Comparison of ENCODE assay signal across 12 cellular contexts in the genomic region with DNA sequence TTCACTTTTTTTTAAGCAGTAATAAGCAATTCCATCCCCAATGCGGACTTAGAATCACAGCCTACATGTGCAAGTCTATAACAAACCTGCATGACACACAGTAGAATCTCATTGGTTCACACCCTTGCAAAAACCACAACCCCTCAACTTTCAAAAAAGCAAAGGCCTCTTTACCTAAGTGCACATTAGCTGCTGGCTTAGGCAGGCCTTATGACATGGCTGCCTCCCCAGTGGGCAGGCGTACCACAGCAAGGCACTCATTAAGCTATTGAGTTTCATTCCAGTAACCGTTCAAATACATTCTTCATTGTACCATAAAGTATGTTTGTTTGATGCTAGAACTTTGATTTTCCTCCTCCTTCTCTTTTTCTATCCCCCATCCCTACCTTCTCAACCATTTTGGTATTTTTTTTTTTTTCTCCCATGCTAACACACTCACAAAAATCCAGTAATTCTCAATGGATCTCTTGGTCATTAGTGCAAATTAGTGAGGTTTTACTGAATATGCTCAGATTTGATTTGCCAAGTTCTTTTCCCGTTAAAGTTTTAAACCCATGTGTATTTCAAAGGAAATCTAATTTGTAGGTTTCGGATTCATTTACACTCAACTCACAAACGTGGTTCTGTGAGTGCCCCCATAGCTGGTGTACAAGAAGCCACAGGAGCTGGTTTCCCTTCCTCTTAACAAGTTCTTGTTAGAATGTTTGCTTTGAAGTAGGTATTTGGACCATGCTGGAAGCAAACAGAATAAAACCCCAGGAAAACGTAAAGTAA.
DNase-seq lines count a peak whose midpoint lies in the region; ATAC-seq, FAIRE-seq and TF ChIP-seq lines count a peak whose summit lies in the region.
"Had no signal": no experiment of that assay in that cellular context is flagged by ENCODE, and none has a peak within 500 bp of the region (broad histone marks: within the 10 kb centered on the region; RNA-seq: fewer than 3 reads in every experiment).

No MANE protein-coding gene starts in this region.

- no peaks in the 10 kb centered on the region for H3K27me3 ChIP-seq in GM12878 (replicated peaks in 1 of 2; ENCODE audit: control insufficient read depth in 2 of 2, insufficient read depth in 2 of 2, low read length in 1 of 2)
- no peaks in the 10 kb centered on the region for H3K27me3 ChIP-seq in esophagus muscularis mucosa

- no TSS peak for BruUV-seq in GM12878 (replicated peaks; lab: Mats Ljungman, UMichigan)

- intact Hi-C loops in GM12878 (cut with micrococcal nuclease; ENCODE audit: unreplicated experiment) (loop anchor here (2.0 to 10.0 kb wide), 6 partner anchors 35 to 815 kb away; no protein-coding TSS in a partner anchor), esophagus muscularis mucosa (cut with DNase I) (no loop called here)

- RAD21 ChIA-PET in GM12878 (lab: Charles Lee; ENCODE audit: unreplicated experiment) = interaction anchor here (0.9 to 3.6 kb wide), 19 partner anchors 8 to 847 kb away, joined by 3 to 30 read pairs (median 5); no protein-coding TSS in a partner anchor

- SMC1A ChIA-PET in GM12878 (lab: Charles Lee; ENCODE audit: uncharacterized antibody, unreplicated experiment) = interaction anchor here (0.7 to 4.2 kb wide), 30 partner anchors 8 to 870 kb away, joined by 3 to 24 read pairs (median 4); no protein-coding TSS in a partner anchor

- DNase-seq in NCI-H1417 (lab: John Stamatoyannopoulos, UW) (peak in 2 of 3 experiments; percentile 10 to 38), NCI-H1417 treated with DMSO at 0.1 percent for 48 hours (lab: John Stamatoyannopoulos, UW) (no peak), GM12878 (ENCODE audit: low read depth, low spot score) (peak; percentile 82), esophagus muscularis mucosa (ENCODE audit: extremely low spot score) (no peak), NCI-H187 treated with DMSO at 0.1 percent for 48 hours (lab: John Stamatoyannopoulos, UW) (no peak), NCI-H2227 treated with DMSO at 0.1 percent for 48 hours (lab: John Stamatoyannopoulos, UW) (no peak)
- DNase-seq: activated CD8-positive, alpha-beta memory T cell treated with anti-CD3 and anti-CD28 coated beads, Interleukin-2, amount 50 U/mL, for 4 hours; IMR-90; NCI-H524 treated with DMSO at 0.1 percent for 48 hours had no signal

- ATAC-seq in GM21529 (IDR thresholded peaks at IDR 0.05; ENCODE audit: unreplicated experiment) (peak; percentile 71), HG03097 (IDR thresholded peaks at IDR 0.05; ENCODE audit: low FRiP score, unreplicated experiment) (peak; percentile 50), GM12878 (peak; percentile 79)

- H3K79me2 ChIP-seq in GM12878 (ENCODE audit: control insufficient read depth, insufficient read depth, low read length) = no peaks in the 10 kb centered on the region

- H4K20me1 ChIP-seq in GM12878 (ENCODE audit: control insufficient read depth, insufficient read depth) = no peaks in the 10 kb centered on the region

- POLR2A ChIA-PET in GM12878 (lab: Charles Lee) = interaction anchor here (0.6 to 1.9 kb wide), 5 partner anchors 10 to 229 kb away, joined by 3 to 4 read pairs (median 3); no protein-coding TSS in a partner anchor

- 37% methylated on average over 7 of the region's 7 CpGs for WGBS in GM12878 (ENCODE audit: insufficient coverage, insufficient replicate concordance, low lambda C conversion rate, missing lambda C conversion rate)
- 87% methylated on average over 7 of the region's 7 CpGs for WGBS in esophagus muscularis mucosa

- CTCF ChIA-PET in GM12878 (lab: Yijun Ruan, JAX) = interaction anchor here (0.6 to 1.8 kb wide), 8 partner anchors 8 to 1124 kb away, joined by 3 to 6 read pairs (median 4); no protein-coding TSS in a partner anchor

- TF ChIP-seq EP300 in GM12878 (IDR thresholded peaks at IDR 0.05; ENCODE audit: borderline replicate concordance in 1 of 2, control insufficient read depth in 1 of 2, low read depth in 2 of 2, low read length in 2 of 2) (peak; percentile 86 to 95; a peak in 3 of 4 replicates), esophagus muscularis mucosa (IDR thresholded peaks at IDR 0.05) (no peak)

- TF ChIP-seq POLR2A in GM12878 (IDR thresholded peaks at IDR 0.05; ENCODE audit: low read depth, low read length) = no peak
- TF ChIP-seq POLR2A in esophagus muscularis mucosa (IDR thresholded peaks at IDR 0.05; ENCODE audit: low read depth) = no peak

- H3K4me1 ChIP-seq in GM12878 (ENCODE audit: control insufficient read depth, insufficient read depth, low read length) (peaks cover 25% of the 10 kb centered on the region), esophagus muscularis mucosa (no peaks in the 10 kb centered on the region)

- no peak overlapping the region for H2AFZ ChIP-seq in GM12878 (ENCODE audit: control insufficient read depth, low read depth, low read length)

- TF ChIP-seq RAD21 in GM12878 (IDR thresholded peaks at IDR 0.05; ENCODE audit: insufficient read depth, low read depth, low read length) = no peak

- H3K9ac ChIP-seq in GM12878 (ENCODE audit: control insufficient read depth, insufficient read depth, low read length) = no peak overlapping the region

- H3K4me3 ChIP-seq in GM12878 (peak overlapping the region; percentile 33; the same call in 1 of the 2 replicates), esophagus muscularis mucosa (no peak overlapping the region)

- TF ChIP-seq CTCF in GM12878 (IDR thresholded peaks at IDR 0.05 in 2 of 3, conservative IDR thresholded peaks at IDR 0.05 in 1 of 3; ENCODE audit: control insufficient read depth in 2 of 3, extremely low read depth in 1 of 3, insufficient read depth in 1 of 3, low read depth in 3 of 3, low read length in 3 of 3) (no peak), esophagus muscularis mucosa (IDR thresholded peaks at IDR 0.05) (no peak)

- peak overlapping the region; percentile 59 for H3K4me2 ChIP-seq in GM12878 (ENCODE audit: control insufficient read depth, insufficient read depth)

- peak overlapping the region; percentile 10; the same call in 1 of the 2 replicates for H3K27ac ChIP-seq in GM12878 (ENCODE audit: control insufficient read depth, insufficient read depth)
- no peak overlapping the region for H3K27ac ChIP-seq in esophagus muscularis mucosa (replicated peaks in 1 of 4)

- H3K9me3 ChIP-seq in GM12878 (replicated peaks; ENCODE audit: control insufficient read depth, insufficient read depth, low read length) = peaks cover 12% of the 10 kb centered on the region; the same call in 2 of the 3 replicates
- peaks cover 0 to 5% (median 2%) of the 10 kb centered on the region in 4 donors for H3K9me3 ChIP-seq in esophagus muscularis mucosa

- FAIRE-seq in GM12878 (lab: Jason Lieb, UNC) = no peak
- FAIRE-seq: endothelial cell of umbilical vein had no signal

- in situ Hi-C loops in GM12878 (cut with MboI) = no loop called here

- H3K36me3 ChIP-seq in GM12878 (ENCODE audit: control insufficient read depth in 2 of 2, insufficient read depth in 2 of 2, low read length in 1 of 2) (no peaks in the 10 kb centered on the region), esophagus muscularis mucosa (no peaks in the 10 kb centered on the region)

TF ChIP-seq in GM12878, 131 proteins besides CTCF, POLR2A, EP300 and RAD21 (continues in another document):
- peak; percentile 64 for TF ChIP-seq YY1 (IDR thresholded peaks at IDR 0.05; ENCODE audit: low read depth, low read length)
- no peak for TF ChIP-seq TBL1XR1 (IDR thresholded peaks at IDR 0.05; ENCODE audit: low read depth, low read length)
- TF ChIP-seq, protein P1, sequence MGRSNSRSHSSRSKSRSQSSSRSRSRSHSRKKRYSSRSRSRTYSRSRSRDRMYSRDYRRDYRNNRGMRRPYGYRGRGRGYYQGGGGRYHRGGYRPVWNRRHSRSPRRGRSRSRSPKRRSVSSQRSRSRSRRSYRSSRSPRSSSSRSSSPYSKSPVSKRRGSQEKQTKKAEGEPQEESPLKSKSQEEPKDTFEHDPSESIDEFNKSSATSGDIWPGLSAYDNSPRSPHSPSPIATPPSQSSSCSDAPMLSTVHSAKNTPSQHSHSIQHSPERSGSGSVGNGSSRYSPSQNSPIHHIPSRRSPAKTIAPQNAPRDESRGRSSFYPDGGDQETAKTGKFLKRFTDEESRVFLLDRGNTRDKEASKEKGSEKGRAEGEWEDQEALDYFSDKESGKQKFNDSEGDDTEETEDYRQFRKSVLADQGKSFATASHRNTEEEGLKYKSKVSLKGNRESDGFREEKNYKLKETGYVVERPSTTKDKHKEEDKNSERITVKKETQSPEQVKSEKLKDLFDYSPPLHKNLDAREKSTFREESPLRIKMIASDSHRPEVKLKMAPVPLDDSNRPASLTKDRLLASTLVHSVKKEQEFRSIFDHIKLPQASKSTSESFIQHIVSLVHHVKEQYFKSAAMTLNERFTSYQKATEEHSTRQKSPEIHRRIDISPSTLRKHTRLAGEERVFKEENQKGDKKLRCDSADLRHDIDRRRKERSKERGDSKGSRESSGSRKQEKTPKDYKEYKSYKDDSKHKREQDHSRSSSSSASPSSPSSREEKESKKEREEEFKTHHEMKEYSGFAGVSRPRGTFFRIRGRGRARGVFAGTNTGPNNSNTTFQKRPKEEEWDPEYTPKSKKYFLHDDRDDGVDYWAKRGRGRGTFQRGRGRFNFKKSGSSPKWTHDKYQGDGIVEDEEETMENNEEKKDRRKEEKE (IDR thresholded peaks at IDR 0.05) = no peak
- peak; percentile 59; the same call in 1 of the 2 replicates for TF ChIP-seq ZSCAN29 (IDR thresholded peaks at IDR 0.05)
- TF ChIP-seq RELA (IDR thresholded peaks at IDR 0.05; ENCODE audit: borderline replicate concordance, partially characterized antibody) = no peak
- no peak for TF ChIP-seq NR2C2 (IDR thresholded peaks at IDR 0.05; ENCODE audit: borderline replicate concordance, control insufficient read depth, insufficient read length, low read depth)
- 0 out of 2 replicates have a peak, but pooled peaks have one; percentile 51 for TF ChIP-seq ZBED1 (IDR thresholded peaks at IDR 0.05; ENCODE audit: borderline replicate concordance)

Comparison
In these comparisons a context has a peak if more than half of its experiments do, and no peak if none do; other contexts are left out.
1. DNase-seq: peak in NCI-H1417 (2 of 3) and GM12878 (single experiment); none in NCI-H1417 treated with DMSO at 0.1 percent for 48 hours (single experiment), esophagus muscularis mucosa (single experiment), NCI-H187 treated with DMSO at 0.1 percent for 48 hours (single experiment) and NCI-H2227 treated with DMSO at 0.1 percent for 48 hours (single experiment).
2. Peak in every context shown above with its lines, with median percentiles within 50 percentile points of each other: ATAC-seq.